9 cellular contexts compared by ENCODE assay signal in genomic region chr14:95998656-95999055, GRCh38. TPM values are rescaled to one million over a fixed set of nuclear protein-coding genes. Genes with fewer than 3 reads are reported as not detected.
DNase-seq lines count a peak whose midpoint lies in the region; ATAC-seq and TF ChIP-seq lines count a peak whose summit lies in the region.
"Had no signal": no experiment of that assay in that cellular context is flagged by ENCODE, and none has a peak within 500 bp of the region (broad histone marks: within the 10 kb centered on the region; RNA-seq: fewer than 3 reads in every experiment).

No MANE protein-coding gene starts in this region.

- no peak overlapping the region for H2AFZ ChIP-seq in H9 (ENCODE audit: low read length)

- no peak overlapping the region for H2BK5ac ChIP-seq in H9 (ENCODE audit: insufficient read length, low read length)

- H3K4ac ChIP-seq in H9 (ENCODE audit: low read depth, low read length), result no peak overlapping the region

- H2AK5ac ChIP-seq in H9 (ENCODE audit: insufficient read length, low read length), result no peak overlapping the region

- WGBS in H9 (ENCODE audit: extremely low coverage, insufficient read length, low lambda C conversion rate), result no CpG with 5 or more reads among the region's 1 CpG

- no peak overlapping the region for H2BK12ac ChIP-seq in H9 (ENCODE audit: insufficient read length, low read depth, low read length)

- H3K14ac ChIP-seq in H9 (ENCODE audit: insufficient read depth, low read length), result no peak overlapping the region

- no peak for ATAC-seq in HG03457 (IDR thresholded peaks at IDR 0.05; ENCODE audit: unreplicated experiment)

- no peaks in the 10 kb centered on the region for H4K20me1 ChIP-seq in H9 (ENCODE audit: control insufficient read depth, insufficient read depth, insufficient read length)

- in situ Hi-C loops in SK-MEL-5 (cut with HindIII; ENCODE audit: low pct_unique_long_range_greater_than_20kb, low sequenced_read_pairs), result no loop called here

- peaks cover 3 to 10% of the 10 kb centered on the region in 2 experiments; a peak in 3 of 5 replicates for H3K9me3 Mint-ChIP-seq in H9

- H3K27me3 ChIP-seq in H9 (ENCODE audit: insufficient read depth, low read length), result no peaks in the 10 kb centered on the region

- no peak overlapping the region for H3K27ac ChIP-seq in H9 (ENCODE audit: insufficient read length, low read depth, low read length)
- H3K27ac ChIP-seq: HL-60 had no signal

- no peak overlapping the region for H2BK15ac ChIP-seq in H9 (ENCODE audit: low read depth, low read length)

- H4K8ac ChIP-seq in H9 (replicated peaks; ENCODE audit: insufficient read length, low read depth, low read length), result no peak overlapping the region

- no peak overlapping the region for H3K4me2 ChIP-seq in H9 (ENCODE audit: insufficient read depth, insufficient read length, low read length)

- H3K79me1 ChIP-seq in H9 (ENCODE audit: insufficient read depth, low read depth, low read length, poor library complexity, severe bottlenecking), result no peaks in the 10 kb centered on the region

- H3K23ac ChIP-seq in H9 (ENCODE audit: insufficient read length, low read depth, low read length), result no peak overlapping the region

- H3K27me3 Mint-ChIP-seq in H9 (ENCODE audit: low read depth), result peaks cover 12% of the 10 kb centered on the region

- peak; percentile 45 for TF ChIP-seq CTCF in H9 (conservative IDR thresholded peaks at IDR 0.05)

- no peak overlapping the region for H3K27ac Mint-ChIP-seq in H9

- H3K4me3 Mint-ChIP-seq in H9, result no peak overlapping the region

- peaks cover 15 to 18% of the 10 kb centered on the region in 2 experiments for H3K4me1 Mint-ChIP-seq in H9

- H3K4me1 ChIP-seq in H9 (ENCODE audit: insufficient read depth, low read length), result no peaks in the 10 kb centered on the region

- H4K91ac ChIP-seq in H9 (ENCODE audit: insufficient read length, low read depth, low read length), result no peak overlapping the region

- H3T11ph ChIP-seq in H9 (ENCODE audit: low read length), result no peak overlapping the region

- DNase-seq in A172 (ENCODE audit: low spot score) (peak; percentile 15), H9 (no peak), SK-MEL-5 (ENCODE audit: low read depth, low spot score) (peak; percentile 60), globus pallidus (ENCODE audit: low spot score) (peak; percentile 22), NCI-H1048 (lab: John Stamatoyannopoulos, UW) (no peak), GDM1 (lab: John Stamatoyannopoulos, UW) (no peak), epidermal melanocyte (ENCODE audit: insufficient read length, low spot score) (no peak)

- no peaks in the 10 kb centered on the region for H3K9me3 ChIP-seq in H9 (ENCODE audit: control insufficient read depth, low read depth, low read length)

- H3K56ac ChIP-seq in H9 (ENCODE audit: insufficient read length, low read depth, low read length), result no peak overlapping the region

- H3K9ac ChIP-seq in H9 (ENCODE audit: extremely low read depth, insufficient read length, low read length), result no peak overlapping the region

- H3K36me3 Mint-ChIP-seq in H9 (ENCODE audit: insufficient read depth in 1 of 3, low read depth in 3 of 3), result peaks cover 0 to 11% (median 0%) of the 10 kb centered on the region in 3 experiments; a peak in 2 of 7 replicates

- H4K5ac ChIP-seq in H9 (ENCODE audit: insufficient read length, low read depth, low read length), result no peak overlapping the region

- H2BK120ac ChIP-seq in H9 (ENCODE audit: low read depth, low read length, poor library complexity, severe bottlenecking), result no peak overlapping the region

- H2BK20ac ChIP-seq in H9 (ENCODE audit: low read depth, low read length, poor library complexity, severe bottlenecking), result no peak overlapping the region

- H3K79me2 ChIP-seq in H9 (ENCODE audit: insufficient read depth, low read length), result no peaks in the 10 kb centered on the region

- H3K23me2 ChIP-seq in H9 (ENCODE audit: insufficient read length, low read depth, low read length, poor library complexity, severe bottlenecking), result no peaks in the 10 kb centered on the region

- no peak overlapping the region for H3K18ac ChIP-seq in H9 (ENCODE audit: insufficient read length, low read depth, low read length)

RNA-seq across cellular contexts. Expression of gene C14orf132, which starts 40.5 kb away (rescaled TPM):
- total RNA-seq in A172 (2014; rRNA removed; shearing (Covaris generic)), result 7.6 and 9.5 TPM in 2 replicates
- total RNA-seq in H9 (2021), result 5.7 and 7.7 TPM in 2 replicates
- 0.77 and 0.87 TPM in 2 replicates for total RNA-seq in SK-MEL-5 (2014; rRNA removed; shearing (Covaris generic))
- 0.98 and 2.6 TPM in 2 replicates for polyA plus RNA-seq in SK-MEL-5 (2015; cell fraction: cytosol; rRNA removed)
- 2.2 and 2.4 TPM in 2 replicates for polyA plus RNA-seq in SK-MEL-5 (2015; cell fraction: nucleus; rRNA removed)

Comparison
In these comparisons a context has a peak if more than half of its experiments do, and no peak if none do; other contexts are left out.
1. DNase-seq: peak in A172 (single experiment), SK-MEL-5 (single experiment) and globus pallidus (single experiment); none in H9 (single experiment), NCI-H1048 (single experiment), GDM1 (single experiment) and epidermal melanocyte (single experiment).